12 cellular contexts compared by ENCODE assay signal in genomic region chr12:100717733-100718067, GRCh38.
DNase-seq lines count a peak whose midpoint lies in the region; ATAC-seq and TF ChIP-seq lines count a peak whose summit lies in the region.
"Had no signal": no experiment of that assay in that cellular context is flagged by ENCODE, and none has a peak within 500 bp of the region (broad histone marks: within the 10 kb centered on the region; RNA-seq: fewer than 3 reads in every experiment).

No MANE protein-coding gene starts in this region.

- H3K4me3 Mint-ChIP-seq in natural killer cell: no peak overlapping the region
- H3K4me3 Mint-ChIP-seq: activated T-cell treated with anti-CD3 and anti-CD28 coated beads, Interleukin-2, amount 50 U/mL, for 24 hours had no signal

- no peaks in the 10 kb centered on the region for H3K36me3 ChIP-seq in brain microvascular endothelial cell (replicated peaks)
- H3K36me3 ChIP-seq in thoracic aorta: no peaks in the 10 kb centered on the region
- H3K36me3 ChIP-seq: thyroid gland had no signal

- no peaks in the 10 kb centered on the region for H3K4me1 Mint-ChIP-seq in natural killer cell

- H3K4me1 ChIP-seq in thoracic aorta (ENCODE audit: control insufficient read depth in 1 of 2, low read depth in 2 of 2): peaks cover 0 to 9% of the 10 kb centered on the region in 2 donors

- H3K27ac ChIP-seq in brain microvascular endothelial cell (no peak overlapping the region), thoracic aorta (no peak overlapping the region)
- H3K27ac ChIP-seq: thyroid gland had no signal

- no peak for TF ChIP-seq CTCF in brain microvascular endothelial cell (IDR thresholded peaks at IDR 0.05; ENCODE audit: low read depth, low read length, missing control alignments)
- TF ChIP-seq CTCF in thoracic aorta (IDR thresholded peaks at IDR 0.05): no peak
- no peak for TF ChIP-seq CTCF in natural killer cell (IDR thresholded peaks at IDR 0.05)

- H3K9me3 Mint-ChIP-seq in natural killer cell: peaks cover 0 to 2% of the 10 kb centered on the region in 2 donors
- H3K9me3 Mint-ChIP-seq: activated T-cell treated with anti-CD3 and anti-CD28 coated beads, Interleukin-2, amount 50 U/mL, for 24 hours had no signal

- H3K4me3 ChIP-seq in brain microvascular endothelial cell (ENCODE audit: low read depth, low read length): peak overlapping the region; percentile 50
- peak overlapping the region; percentile 47 for H3K4me3 ChIP-seq in thoracic aorta
- H3K4me3 ChIP-seq: thyroid gland had no signal

- H3K9me3 ChIP-seq in thoracic aorta: no peaks in the 10 kb centered on the region
- H3K9me3 ChIP-seq: thyroid gland had no signal

- in situ Hi-C loops in brain microvascular endothelial cell (cut with HindIII; ENCODE audit: low pct_ligation_motif_present, low sequenced_read_pairs): no loop called here
- in situ Hi-C loops in G401 (cut with HindIII; ENCODE audit: low sequenced_read_pairs): no loop called here

- H3K27me3 Mint-ChIP-seq in natural killer cell (ENCODE audit: low read depth in 2 of 2): peaks cover 30 to 51% of the 10 kb centered on the region in 2 donors

- DNase-seq in NCI-H82 (lab: John Stamatoyannopoulos, UW): peak; percentile 13
- no peak for DNase-seq in NCI-H82 treated with DMSO at 0.1 percent for 48 hours (lab: John Stamatoyannopoulos, UW; ENCODE audit: unreplicated experiment)
- DNase-seq in brain microvascular endothelial cell: no peak
- peak; percentile 16 for DNase-seq in iPS-NIHi7 (ENCODE audit: extremely low spot score)
- DNase-seq in thoracic aorta (ENCODE audit: low spot score): no peak
- DNase-seq in mucosa of gallbladder (ENCODE audit: low spot score): no peak
- no peak for DNase-seq in G401 (ENCODE audit: low spot score)
- no peak for DNase-seq in natural killer cell
- DNase-seq: activated T-cell treated with anti-CD3 and anti-CD28 coated beads, Interleukin-2, amount 50 U/mL, for 24 hours; dermis blood vessel endothelial cell; KG1; thyroid gland had no signal

- intact Hi-C loops in natural killer cell (cut with micrococcal nuclease): no loop called here

- H3K27me3 ChIP-seq in brain microvascular endothelial cell (replicated peaks) (peaks cover 34% of the 10 kb centered on the region), thoracic aorta (replicated peaks; ENCODE audit: insufficient read depth) (no peaks in the 10 kb centered on the region)
- H3K27me3 ChIP-seq: thyroid gland had no signal

- ATAC-seq in thoracic aorta (ENCODE audit: insufficient number of reproducible peaks, low FRiP score, low read depth) (no peak), natural killer cell (no peak)

- no peaks in the 10 kb centered on the region for H3K36me3 Mint-ChIP-seq in natural killer cell

- H3K27ac Mint-ChIP-seq in natural killer cell: no peak overlapping the region
- H3K27ac Mint-ChIP-seq: activated T-cell treated with anti-CD3 and anti-CD28 coated beads, Interleukin-2, amount 50 U/mL, for 24 hours had no signal

Comparison
In these comparisons a context has a peak if more than half of its experiments do, and no peak if none do; other contexts are left out.
1. DNase-seq: peak in NCI-H82 (single experiment) and iPS-NIHi7 (single experiment); none in NCI-H82 treated with DMSO at 0.1 percent for 48 hours (single experiment), brain microvascular endothelial cell (single experiment), thoracic aorta (single experiment), mucosa of gallbladder (single experiment), G401 (single experiment) and natural killer cell (single experiment).